In genomic region chr18:62571648-62572047, GRCh38 we compare ENCODE assay signal across 19 cellular contexts.
"Had no signal": no experiment of that assay in that cellular context is flagged by ENCODE, and none has a peak within 500 bp of the region (broad histone marks: within the 10 kb centered on the region; RNA-seq: fewer than 3 reads in every experiment).

No MANE protein-coding gene starts in this region.

- H3K4me3 Mint-ChIP-seq: activated naive CD8-positive, alpha-beta T cell; dendritic cell treated with granulocyte-macrophage colony-stimulating factor and Interleukin-4, amounts not matched to agents 40 ng/mL and 50 ng/mL, for 4 days; nephron had no signal

- H3K9me3 Mint-ChIP-seq: dendritic cell treated with granulocyte-macrophage colony-stimulating factor and Interleukin-4, amounts not matched to agents 40 ng/mL and 50 ng/mL, for 4 days had no signal

- H3K27ac Mint-ChIP-seq: dendritic cell treated with granulocyte-macrophage colony-stimulating factor and Interleukin-4, amounts not matched to agents 40 ng/mL and 50 ng/mL, for 4 days; nephron had no signal

- H3K27me3 Mint-ChIP-seq: activated naive CD8-positive, alpha-beta T cell; dendritic cell treated with granulocyte-macrophage colony-stimulating factor and Interleukin-4, amounts not matched to agents 40 ng/mL and 50 ng/mL, for 4 days had no signal

- H3K4me1 Mint-ChIP-seq: nephron had no signal

- DNase-seq: activated effector memory CD4-positive, alpha-beta T cell treated with anti-CD3 and anti-CD28 coated beads, Interleukin-2, amount 50 U/mL, for 16 hours; brain microvascular endothelial cell; cerebellar nuclear complex; effector memory CD4-positive, alpha-beta T cell; foreskin keratinocyte; glutamatergic neuron; hypothalamus; kidney glomerular epithelial cell; left ventricle myocardium superior; mesendoderm; occipital lobe; stimulated activated CD4-positive, alpha-beta T cell treated with anti-CD3 and anti-CD28 coated beads, Interleukin-15, amount 100 ng/mL, for 24 hours; stimulated activated CD4-positive, alpha-beta T cell treated with anti-CD3 and anti-CD28 coated beads, Interleukin-4, amount 100 ng/mL, for 1 hour; stimulated activated naive CD4-positive, alpha-beta T cell; T-helper 9 cell; transverse colon had no signal
